In the genomic region with DNA sequence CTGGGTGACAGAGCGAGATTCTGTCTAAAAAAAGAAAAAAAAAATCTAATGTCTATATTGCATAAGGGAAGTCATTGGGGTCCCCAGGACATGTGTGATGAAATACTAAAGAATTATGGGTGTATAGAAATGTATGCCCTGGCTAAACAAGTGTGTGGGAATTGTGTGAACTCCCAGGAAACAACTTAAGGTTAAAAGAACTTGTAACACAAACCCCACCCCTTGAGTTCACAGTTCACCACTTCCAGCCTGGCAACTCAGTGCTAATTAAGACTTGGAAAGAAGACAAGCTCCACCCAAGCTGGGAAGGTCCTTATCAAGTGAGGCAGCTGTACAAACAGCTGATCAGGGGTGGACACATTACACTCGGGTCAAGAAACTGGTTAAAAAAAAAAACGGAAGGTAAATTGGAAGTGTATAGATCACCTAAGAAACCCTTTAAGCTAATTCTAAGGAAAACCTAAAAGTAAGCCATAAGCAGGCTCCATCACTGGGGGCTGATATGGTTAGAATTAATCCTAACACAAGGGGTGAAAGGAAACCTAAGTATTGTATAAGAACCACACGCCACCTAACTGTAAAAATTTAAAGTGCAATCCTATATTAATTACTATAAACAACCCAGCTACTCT, we compare ENCODE assay signal across 1 cellular context.
TF ChIP-seq lines count a peak whose summit lies in the region.

No MANE protein-coding gene starts in this region.

TF ChIP-seq in K562, 482 proteins besides CTCF, POLR2A, EP300 and RAD21 (continued from another document and continues in another):
- TF ChIP-seq, protein P1, sequence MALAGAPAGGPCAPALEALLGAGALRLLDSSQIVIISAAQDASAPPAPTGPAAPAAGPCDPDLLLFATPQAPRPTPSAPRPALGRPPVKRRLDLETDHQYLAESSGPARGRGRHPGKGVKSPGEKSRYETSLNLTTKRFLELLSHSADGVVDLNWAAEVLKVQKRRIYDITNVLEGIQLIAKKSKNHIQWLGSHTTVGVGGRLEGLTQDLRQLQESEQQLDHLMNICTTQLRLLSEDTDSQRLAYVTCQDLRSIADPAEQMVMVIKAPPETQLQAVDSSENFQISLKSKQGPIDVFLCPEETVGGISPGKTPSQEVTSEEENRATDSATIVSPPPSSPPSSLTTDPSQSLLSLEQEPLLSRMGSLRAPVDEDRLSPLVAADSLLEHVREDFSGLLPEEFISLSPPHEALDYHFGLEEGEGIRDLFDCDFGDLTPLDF (CRISPR knock-in tag; IDR thresholded peaks at IDR 0.05): no peak
- TF ChIP-seq, protein P2, sequence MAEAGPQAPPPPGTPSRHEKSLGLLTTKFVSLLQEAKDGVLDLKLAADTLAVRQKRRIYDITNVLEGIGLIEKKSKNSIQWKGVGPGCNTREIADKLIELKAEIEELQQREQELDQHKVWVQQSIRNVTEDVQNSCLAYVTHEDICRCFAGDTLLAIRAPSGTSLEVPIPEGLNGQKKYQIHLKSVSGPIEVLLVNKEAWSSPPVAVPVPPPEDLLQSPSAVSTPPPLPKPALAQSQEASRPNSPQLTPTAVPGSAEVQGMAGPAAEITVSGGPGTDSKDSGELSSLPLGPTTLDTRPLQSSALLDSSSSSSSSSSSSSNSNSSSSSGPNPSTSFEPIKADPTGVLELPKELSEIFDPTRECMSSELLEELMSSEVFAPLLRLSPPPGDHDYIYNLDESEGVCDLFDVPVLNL (CRISPR knock-in tag; IDR thresholded peaks at IDR 0.05; ENCODE audit: low read depth): no peak
- peak; percentile 97 for TF ChIP-seq DPF2 (IDR thresholded peaks at IDR 0.05)
- TF ChIP-seq CHD2 (IDR thresholded peaks at IDR 0.05; ENCODE audit: low read depth, low read length): no peak
- TF ChIP-seq, protein P3, sequence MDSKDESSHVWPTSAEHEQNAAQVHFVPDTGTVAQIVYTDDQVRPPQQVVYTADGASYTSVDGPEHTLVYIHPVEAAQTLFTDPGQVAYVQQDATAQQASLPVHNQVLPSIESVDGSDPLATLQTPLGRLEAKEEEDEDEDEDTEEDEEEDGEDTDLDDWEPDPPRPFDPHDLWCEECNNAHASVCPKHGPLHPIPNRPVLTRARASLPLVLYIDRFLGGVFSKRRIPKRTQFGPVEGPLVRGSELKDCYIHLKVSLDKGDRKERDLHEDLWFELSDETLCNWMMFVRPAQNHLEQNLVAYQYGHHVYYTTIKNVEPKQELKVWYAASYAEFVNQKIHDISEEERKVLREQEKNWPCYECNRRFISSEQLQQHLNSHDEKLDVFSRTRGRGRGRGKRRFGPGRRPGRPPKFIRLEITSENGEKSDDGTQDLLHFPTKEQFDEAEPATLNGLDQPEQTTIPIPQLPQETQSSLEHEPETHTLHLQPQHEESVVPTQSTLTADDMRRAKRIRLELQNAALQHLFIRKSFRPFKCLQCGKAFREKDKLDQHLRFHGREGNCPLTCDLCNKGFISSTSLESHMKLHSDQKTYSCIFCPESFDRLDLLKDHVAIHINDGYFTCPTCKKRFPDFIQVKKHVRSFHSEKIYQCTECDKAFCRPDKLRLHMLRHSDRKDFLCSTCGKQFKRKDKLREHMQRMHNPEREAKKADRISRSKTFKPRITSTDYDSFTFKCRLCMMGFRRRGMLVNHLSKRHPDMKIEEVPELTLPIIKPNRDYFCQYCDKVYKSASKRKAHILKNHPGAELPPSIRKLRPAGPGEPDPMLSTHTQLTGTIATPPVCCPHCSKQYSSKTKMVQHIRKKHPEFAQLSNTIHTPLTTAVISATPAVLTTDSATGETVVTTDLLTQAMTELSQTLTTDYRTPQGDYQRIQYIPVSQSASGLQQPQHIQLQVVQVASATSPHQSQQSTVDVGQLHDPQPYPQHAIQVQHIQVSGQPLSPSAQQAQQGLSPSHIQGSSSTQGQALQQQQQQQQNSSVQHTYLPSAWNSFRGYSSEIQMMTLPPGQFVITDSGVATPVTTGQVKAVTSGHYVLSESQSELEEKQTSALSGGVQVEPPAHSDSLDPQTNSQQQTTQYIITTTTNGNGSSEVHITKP (IDR thresholded peaks at IDR 0.05; ENCODE audit: partially characterized antibody): peak; percentile 98
- TF ChIP-seq ATF7 (IDR thresholded peaks at IDR 0.05): peak; percentile 85
- TF ChIP-seq ZNF766 (CRISPR knock-in tag; conservative IDR thresholded peaks at IDR 0.05): peak; percentile 96
- TF ChIP-seq RBM25 (IDR thresholded peaks at IDR 0.05; ENCODE audit: low read depth, low read length, severe bottlenecking): no peak
- TF ChIP-seq, protein P4, sequence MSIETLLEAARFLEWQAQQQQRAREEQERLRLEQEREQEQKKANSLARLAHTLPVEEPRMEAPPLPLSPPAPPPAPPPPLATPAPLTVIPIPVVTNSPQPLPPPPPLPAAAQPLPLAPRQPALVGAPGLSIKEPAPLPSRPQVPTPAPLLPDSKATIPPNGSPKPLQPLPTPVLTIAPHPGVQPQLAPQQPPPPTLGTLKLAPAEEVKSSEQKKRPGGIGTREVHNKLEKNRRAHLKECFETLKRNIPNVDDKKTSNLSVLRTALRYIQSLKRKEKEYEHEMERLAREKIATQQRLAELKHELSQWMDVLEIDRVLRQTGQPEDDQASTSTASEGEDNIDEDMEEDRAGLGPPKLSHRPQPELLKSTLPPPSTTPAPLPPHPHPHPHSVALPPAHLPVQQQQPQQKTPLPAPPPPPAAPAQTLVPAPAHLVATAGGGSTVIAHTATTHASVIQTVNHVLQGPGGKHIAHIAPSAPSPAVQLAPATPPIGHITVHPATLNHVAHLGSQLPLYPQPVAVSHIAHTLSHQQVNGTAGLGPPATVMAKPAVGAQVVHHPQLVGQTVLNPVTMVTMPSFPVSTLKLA (conservative IDR thresholded peaks at IDR 0.05): peak; percentile 35 to 58; a peak in 2 of 4 replicates
- no peak for TF ChIP-seq CBX1 (IDR thresholded peaks at IDR 0.05; ENCODE audit: low read depth)
- peak; percentile 78 for TF ChIP-seq STAT5A (IDR thresholded peaks at IDR 0.05; ENCODE audit: borderline replicate concordance, low read length)
- TF ChIP-seq, protein P5, sequence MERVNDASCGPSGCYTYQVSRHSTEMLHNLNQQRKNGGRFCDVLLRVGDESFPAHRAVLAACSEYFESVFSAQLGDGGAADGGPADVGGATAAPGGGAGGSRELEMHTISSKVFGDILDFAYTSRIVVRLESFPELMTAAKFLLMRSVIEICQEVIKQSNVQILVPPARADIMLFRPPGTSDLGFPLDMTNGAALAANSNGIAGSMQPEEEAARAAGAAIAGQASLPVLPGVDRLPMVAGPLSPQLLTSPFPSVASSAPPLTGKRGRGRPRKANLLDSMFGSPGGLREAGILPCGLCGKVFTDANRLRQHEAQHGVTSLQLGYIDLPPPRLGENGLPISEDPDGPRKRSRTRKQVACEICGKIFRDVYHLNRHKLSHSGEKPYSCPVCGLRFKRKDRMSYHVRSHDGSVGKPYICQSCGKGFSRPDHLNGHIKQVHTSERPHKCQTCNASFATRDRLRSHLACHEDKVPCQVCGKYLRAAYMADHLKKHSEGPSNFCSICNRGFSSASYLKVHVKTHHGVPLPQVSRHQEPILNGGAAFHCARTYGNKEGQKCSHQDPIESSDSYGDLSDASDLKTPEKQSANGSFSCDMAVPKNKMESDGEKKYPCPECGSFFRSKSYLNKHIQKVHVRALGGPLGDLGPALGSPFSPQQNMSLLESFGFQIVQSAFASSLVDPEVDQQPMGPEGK (CRISPR knock-in tag; IDR thresholded peaks at IDR 0.05; ENCODE audit: borderline replicate concordance): no peak
- TF ChIP-seq, protein P6, sequence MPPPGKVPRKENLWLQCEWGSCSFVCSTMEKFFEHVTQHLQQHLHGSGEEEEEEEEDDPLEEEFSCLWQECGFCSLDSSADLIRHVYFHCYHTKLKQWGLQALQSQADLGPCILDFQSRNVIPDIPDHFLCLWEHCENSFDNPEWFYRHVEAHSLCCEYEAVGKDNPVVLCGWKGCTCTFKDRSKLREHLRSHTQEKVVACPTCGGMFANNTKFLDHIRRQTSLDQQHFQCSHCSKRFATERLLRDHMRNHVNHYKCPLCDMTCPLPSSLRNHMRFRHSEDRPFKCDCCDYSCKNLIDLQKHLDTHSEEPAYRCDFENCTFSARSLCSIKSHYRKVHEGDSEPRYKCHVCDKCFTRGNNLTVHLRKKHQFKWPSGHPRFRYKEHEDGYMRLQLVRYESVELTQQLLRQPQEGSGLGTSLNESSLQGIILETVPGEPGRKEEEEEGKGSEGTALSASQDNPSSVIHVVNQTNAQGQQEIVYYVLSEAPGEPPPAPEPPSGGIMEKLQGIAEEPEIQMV (tag; conservative IDR thresholded peaks at IDR 0.05; ENCODE audit: low read depth): no peak
- 0 out of 2 replicates have a peak, but pooled peaks have one; percentile 64 for TF ChIP-seq ZNF175 (CRISPR knock-in tag; IDR thresholded peaks at IDR 0.05; ENCODE audit: low read depth)
- no peak for TF ChIP-seq NELFE (IDR thresholded peaks at IDR 0.05; ENCODE audit: insufficient read depth, insufficient read length)
- TF ChIP-seq ARID1B (IDR thresholded peaks at IDR 0.05): peak; percentile 95
- TF ChIP-seq, protein P7, sequence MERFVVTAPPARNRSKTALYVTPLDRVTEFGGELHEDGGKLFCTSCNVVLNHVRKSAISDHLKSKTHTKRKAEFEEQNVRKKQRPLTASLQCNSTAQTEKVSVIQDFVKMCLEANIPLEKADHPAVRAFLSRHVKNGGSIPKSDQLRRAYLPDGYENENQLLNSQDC (CRISPR knock-in tag; IDR thresholded peaks at IDR 0.05): no peak
- TF ChIP-seq MXI1 (IDR thresholded peaks at IDR 0.05; ENCODE audit: low read depth, low read length): no peak
- TF ChIP-seq, protein P8, sequence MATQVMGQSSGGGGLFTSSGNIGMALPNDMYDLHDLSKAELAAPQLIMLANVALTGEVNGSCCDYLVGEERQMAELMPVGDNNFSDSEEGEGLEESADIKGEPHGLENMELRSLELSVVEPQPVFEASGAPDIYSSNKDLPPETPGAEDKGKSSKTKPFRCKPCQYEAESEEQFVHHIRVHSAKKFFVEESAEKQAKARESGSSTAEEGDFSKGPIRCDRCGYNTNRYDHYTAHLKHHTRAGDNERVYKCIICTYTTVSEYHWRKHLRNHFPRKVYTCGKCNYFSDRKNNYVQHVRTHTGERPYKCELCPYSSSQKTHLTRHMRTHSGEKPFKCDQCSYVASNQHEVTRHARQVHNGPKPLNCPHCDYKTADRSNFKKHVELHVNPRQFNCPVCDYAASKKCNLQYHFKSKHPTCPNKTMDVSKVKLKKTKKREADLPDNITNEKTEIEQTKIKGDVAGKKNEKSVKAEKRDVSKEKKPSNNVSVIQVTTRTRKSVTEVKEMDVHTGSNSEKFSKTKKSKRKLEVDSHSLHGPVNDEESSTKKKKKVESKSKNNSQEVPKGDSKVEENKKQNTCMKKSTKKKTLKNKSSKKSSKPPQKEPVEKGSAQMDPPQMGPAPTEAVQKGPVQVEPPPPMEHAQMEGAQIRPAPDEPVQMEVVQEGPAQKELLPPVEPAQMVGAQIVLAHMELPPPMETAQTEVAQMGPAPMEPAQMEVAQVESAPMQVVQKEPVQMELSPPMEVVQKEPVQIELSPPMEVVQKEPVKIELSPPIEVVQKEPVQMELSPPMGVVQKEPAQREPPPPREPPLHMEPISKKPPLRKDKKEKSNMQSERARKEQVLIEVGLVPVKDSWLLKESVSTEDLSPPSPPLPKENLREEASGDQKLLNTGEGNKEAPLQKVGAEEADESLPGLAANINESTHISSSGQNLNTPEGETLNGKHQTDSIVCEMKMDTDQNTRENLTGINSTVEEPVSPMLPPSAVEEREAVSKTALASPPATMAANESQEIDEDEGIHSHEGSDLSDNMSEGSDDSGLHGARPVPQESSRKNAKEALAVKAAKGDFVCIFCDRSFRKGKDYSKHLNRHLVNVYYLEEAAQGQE (CRISPR knock-in tag; IDR thresholded peaks at IDR 0.05; ENCODE audit: low read depth): no peak
- no peak for TF ChIP-seq YY1 (IDR thresholded peaks at IDR 0.05; ENCODE audit: borderline replicate concordance in 1 of 3, control insufficient read depth in 1 of 3, extremely low read depth in 1 of 3, insufficient read depth in 3 of 3, insufficient read length in 1 of 3, insufficient replicate concordance in 2 of 3, low read depth in 1 of 3, low read length in 2 of 3)
- TF ChIP-seq, protein P9, sequence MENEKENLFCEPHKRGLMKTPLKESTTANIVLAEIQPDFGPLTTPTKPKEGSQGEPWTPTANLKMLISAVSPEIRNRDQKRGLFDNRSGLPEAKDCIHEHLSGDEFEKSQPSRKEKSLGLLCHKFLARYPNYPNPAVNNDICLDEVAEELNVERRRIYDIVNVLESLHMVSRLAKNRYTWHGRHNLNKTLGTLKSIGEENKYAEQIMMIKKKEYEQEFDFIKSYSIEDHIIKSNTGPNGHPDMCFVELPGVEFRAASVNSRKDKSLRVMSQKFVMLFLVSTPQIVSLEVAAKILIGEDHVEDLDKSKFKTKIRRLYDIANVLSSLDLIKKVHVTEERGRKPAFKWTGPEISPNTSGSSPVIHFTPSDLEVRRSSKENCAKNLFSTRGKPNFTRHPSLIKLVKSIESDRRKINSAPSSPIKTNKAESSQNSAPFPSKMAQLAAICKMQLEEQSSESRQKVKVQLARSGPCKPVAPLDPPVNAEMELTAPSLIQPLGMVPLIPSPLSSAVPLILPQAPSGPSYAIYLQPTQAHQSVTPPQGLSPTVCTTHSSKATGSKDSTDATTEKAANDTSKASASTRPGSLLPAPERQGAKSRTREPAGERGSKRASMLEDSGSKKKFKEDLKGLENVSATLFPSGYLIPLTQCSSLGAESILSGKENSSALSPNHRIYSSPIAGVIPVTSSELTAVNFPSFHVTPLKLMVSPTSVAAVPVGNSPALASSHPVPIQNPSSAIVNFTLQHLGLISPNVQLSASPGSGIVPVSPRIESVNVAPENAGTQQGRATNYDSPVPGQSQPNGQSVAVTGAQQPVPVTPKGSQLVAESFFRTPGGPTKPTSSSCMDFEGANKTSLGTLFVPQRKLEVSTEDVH (IDR thresholded peaks at IDR 0.05; ENCODE audit: low read depth, partially characterized antibody): peak; percentile 26
- peak; percentile 91 for TF ChIP-seq ZNF384 (IDR thresholded peaks at IDR 0.05; ENCODE audit: low read depth, low read length)
- TF ChIP-seq, protein P10, sequence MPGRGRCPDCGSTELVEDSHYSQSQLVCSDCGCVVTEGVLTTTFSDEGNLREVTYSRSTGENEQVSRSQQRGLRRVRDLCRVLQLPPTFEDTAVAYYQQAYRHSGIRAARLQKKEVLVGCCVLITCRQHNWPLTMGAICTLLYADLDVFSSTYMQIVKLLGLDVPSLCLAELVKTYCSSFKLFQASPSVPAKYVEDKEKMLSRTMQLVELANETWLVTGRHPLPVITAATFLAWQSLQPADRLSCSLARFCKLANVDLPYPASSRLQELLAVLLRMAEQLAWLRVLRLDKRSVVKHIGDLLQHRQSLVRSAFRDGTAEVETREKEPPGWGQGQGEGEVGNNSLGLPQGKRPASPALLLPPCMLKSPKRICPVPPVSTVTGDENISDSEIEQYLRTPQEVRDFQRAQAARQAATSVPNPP (IDR thresholded peaks at IDR 0.05; ENCODE audit: borderline replicate concordance, insufficient read depth, insufficient read length): no peak
- peak; percentile 83 for TF ChIP-seq SOX6 (IDR thresholded peaks at IDR 0.05)
- TF ChIP-seq POLR2B (IDR thresholded peaks at IDR 0.05; ENCODE audit: low read depth, partially characterized antibody): no peak
- TF ChIP-seq FUS (optimal IDR thresholded peaks at IDR 0.05; ENCODE audit: low read depth, low read length): no peak
- TF ChIP-seq ILF3 (IDR thresholded peaks at IDR 0.05; ENCODE audit: borderline replicate concordance): no peak
- TF ChIP-seq ZNF41 (CRISPR knock-in tag; conservative IDR thresholded peaks at IDR 0.05): no peak
- no peak for TF ChIP-seq ATF1 (CRISPR knock-in tag; IDR thresholded peaks at IDR 0.05)
- 0 out of 2 replicates have a peak, but pooled peaks have one; percentile 37 for TF ChIP-seq ATF1 (tag; IDR thresholded peaks at IDR 0.05)
- no peak for TF ChIP-seq CHD1 (IDR thresholded peaks at IDR 0.05; ENCODE audit: low read length)
- TF ChIP-seq MAZ (CRISPR knock-in tag; conservative IDR thresholded peaks at IDR 0.05 in 1 of 2, IDR thresholded peaks at IDR 0.05 in 1 of 2): 0 out of 4 replicates have a peak, but pooled peaks of 1 of the 2 experiments have one; percentile 18
- TF ChIP-seq TCF7 (IDR thresholded peaks at IDR 0.05; ENCODE audit: borderline replicate concordance): no peak
- peak; percentile 86 for TF ChIP-seq NCOR1 (IDR thresholded peaks at IDR 0.05)
- TF ChIP-seq ZNF133 (CRISPR knock-in tag; IDR thresholded peaks at IDR 0.05): no peak
- TF ChIP-seq HDAC8 (tag; IDR thresholded peaks at IDR 0.05): 0 out of 2 replicates have a peak, but pooled peaks have one; percentile 31
- no peak for TF ChIP-seq PCBP1 (IDR thresholded peaks at IDR 0.05; ENCODE audit: low read depth, low read length, poor library complexity, severe bottlenecking)
